In genomic region chr1:11262171-11263049, GRCh38 we compare ENCODE assay signal across 8 cellular contexts.
DNase-seq lines count a peak whose midpoint lies in the region; ATAC-seq lines count a peak whose summit lies in the region.

TSS of gene MTOR (minus strand) at chr1:11262551. CDS start at chr1:11259409, 3,142 bp downstream.

- H3K4me3 Mint-ChIP-seq in central memory CD8-positive, alpha-beta T cell = peak within 1 kb of the TSS; percentile 94

- peaks cover 7% of the 10 kb centered on the region for H3K4me1 Mint-ChIP-seq in central memory CD8-positive, alpha-beta T cell

- H3K9me3 Mint-ChIP-seq in central memory CD8-positive, alpha-beta T cell = no peaks in the 10 kb centered on the region

- ATAC-seq in GM19025 (IDR thresholded peaks at IDR 0.05; ENCODE audit: low read depth, unreplicated experiment) (peak; percentile 98), HG03342 (IDR thresholded peaks at IDR 0.05; ENCODE audit: unreplicated experiment) (peak; percentile 99)
- ATAC-seq in central memory CD8-positive, alpha-beta T cell (replicated peaks; ENCODE audit: extremely low read depth, poor library complexity, severe bottlenecking) = peak; percentile 98

- H3K27me3 Mint-ChIP-seq in central memory CD8-positive, alpha-beta T cell = no peaks in the 10 kb centered on the region

- H3K27ac Mint-ChIP-seq in central memory CD8-positive, alpha-beta T cell (ENCODE audit: low read depth) = peak within 1 kb of the TSS; percentile 83

- peaks cover 21% of the 10 kb centered on the region for H3K36me3 Mint-ChIP-seq in central memory CD8-positive, alpha-beta T cell (ENCODE audit: insufficient read depth)

- peak; percentile 98 for DNase-seq in AG20443 (ENCODE audit: low spot score)
- DNase-seq in NCI-H446 (lab: John Stamatoyannopoulos, UW) = peak; percentile 100
- peak; percentile 98 for DNase-seq in activated CD4-positive, CD25-positive, alpha-beta regulatory T cell treated with anti-CD3 and anti-CD28 coated beads, Interleukin-2, amount 50 U/mL, for 16 hours (ENCODE audit: low read depth, low spot score)
- peak; percentile 87 to 97 for DNase-seq in central memory CD8-positive, alpha-beta T cell (ENCODE audit: low spot score in 2 of 2)
- peak; percentile 100 for DNase-seq in iris pigment epithelial cell (ENCODE audit: low read depth)
- peak; percentile 95 for DNase-seq in stimulated activated CD4-positive, alpha-beta T cell treated with anti-CD3 and anti-CD28 coated beads, Interleukin-12 subunit alpha, Interleukin-12 subunit beta, amount 100 ng/mL, for 24 hours (ENCODE audit: low read depth in 2 of 2)

Comparison
In these comparisons a context has a peak if more than half of its experiments do, and no peak if none do; other contexts are left out.
1. Peak in every context shown above with its lines: DNase-seq and ATAC-seq.